Comparison of ENCODE assay signal across 1 cellular context in genomic region chr12:57715036-57715758, GRCh38. TPM values are rescaled to one million over a fixed set of nuclear protein-coding genes. Genes with fewer than 3 reads are reported as not detected.
"Had no signal": no experiment of that assay in that cellular context is flagged by ENCODE, and none has a peak within 500 bp of the region (broad histone marks: within the 10 kb centered on the region; RNA-seq: fewer than 3 reads in every experiment).

No MANE protein-coding gene starts in this region.

RNA-seq across cellular contexts. Expression of gene AGAP2, which starts 23.3 kb away (rescaled TPM):
- total RNA-seq: smooth muscle cell had no signal
- polyA plus RNA-seq: smooth muscle cell had no signal
